In genomic region chr7:85508642-85509429, GRCh38 we compare ENCODE assay signal across 20 cellular contexts.
DNase-seq lines count a peak whose midpoint lies in the region; ATAC-seq, FAIRE-seq and TF ChIP-seq lines count a peak whose summit lies in the region.
"Had no signal": no experiment of that assay in that cellular context is flagged by ENCODE, and none has a peak within 500 bp of the region (broad histone marks: within the 10 kb centered on the region; RNA-seq: fewer than 3 reads in every experiment).

No MANE protein-coding gene starts in this region.

- H3K79me2 ChIP-seq in mammary epithelial cell (ENCODE audit: insufficient read depth, low read length), result no peaks in the 10 kb centered on the region

- H3K4me3 ChIP-seq in mammary epithelial cell (replicated peaks in 1 of 3; ENCODE audit: insufficient read depth in 1 of 3, low read depth in 2 of 3, low read length in 3 of 3), result no peak overlapping the region
- H3K4me3 ChIP-seq in breast epithelium, result no peak overlapping the region
- H3K4me3 ChIP-seq in adipocyte (ENCODE audit: low read length), result no peak overlapping the region
- H3K4me3 ChIP-seq in fibroblast of pulmonary artery (replicated peaks; ENCODE audit: low read depth, low read length), result no peak overlapping the region
- no peak overlapping the region for H3K4me3 ChIP-seq in gastrocnemius medialis
- H3K4me3 ChIP-seq: A549, esophagus muscularis mucosa, prostate gland, suprapubic skin had no signal

- DNase-seq in mammary epithelial cell (peak; percentile 67), breast epithelium (ENCODE audit: low spot score in 2 of 2) (no peak), adipocyte (ENCODE audit: low read depth) (peak; percentile 80), fibroblast of pulmonary artery (ENCODE audit: low read depth) (peak; percentile 57), GM12892 (ENCODE audit: insufficient read length) (no peak), gastrocnemius medialis (no peak), RPMI8226 (no peak)
- no peak for DNase-seq in activated effector memory CD4-positive, alpha-beta T cell treated with Interleukin-2 at 50 U/mL for 16 hours
- DNase-seq: activated CD4-positive, alpha-beta T cell treated with anti-CD3 and anti-CD28 coated beads for 48 hours; Calu3; cortex of kidney; naive B cell; NK-92 treated with Interleukin-12 subunit alpha and Interleukin-12 subunit beta, amount 100 ng/mL, for 24 hours; Right ventricle myocardium superior; T1000 had no signal

- no peaks in the 10 kb centered on the region for H3K9me3 ChIP-seq in mammary epithelial cell (replicated peaks; ENCODE audit: insufficient read depth, low read length)
- peaks cover 0 to 6% of the 10 kb centered on the region in 2 donors for H3K9me3 ChIP-seq in breast epithelium
- H3K9me3 ChIP-seq in adipocyte (ENCODE audit: control insufficient read depth, low read length), result peaks cover 3% of the 10 kb centered on the region
- H3K9me3 ChIP-seq in gastrocnemius medialis, result no peaks in the 10 kb centered on the region
- H3K9me3 ChIP-seq: A549, prostate gland, suprapubic skin had no signal

- no peaks in the 10 kb centered on the region for H3K36me3 ChIP-seq in mammary epithelial cell (ENCODE audit: insufficient read depth, low read length)
- H3K36me3 ChIP-seq in breast epithelium, result no peaks in the 10 kb centered on the region
- no peaks in the 10 kb centered on the region for H3K36me3 ChIP-seq in adipocyte (ENCODE audit: control insufficient read depth, insufficient read depth, low read length, severe bottlenecking)
- no peaks in the 10 kb centered on the region for H3K36me3 ChIP-seq in gastrocnemius medialis
- H3K36me3 ChIP-seq: esophagus muscularis mucosa, prostate gland, suprapubic skin had no signal

- BruUV-seq in mammary epithelial cell (replicated peaks; lab: Mats Ljungman, UMichigan), result no TSS peak

- dilution Hi-C loops in mammary epithelial cell (cut with HindIII; ENCODE audit: low sequenced_read_pairs), result no loop called here

- 35% methylated on average over 5 of the region's 5 CpGs for WGBS in mammary epithelial cell (ENCODE audit: low coverage, missing lambda C conversion rate)

- intact Hi-C loops in mammary epithelial cell (cut with micrococcal nuclease) (no loop called here), breast epithelium (cut with DNase I; ENCODE audit: low total_unique reads) (no loop called here), gastrocnemius medialis (cut with DNase I; ENCODE audit: low total_unique reads) (no loop called here)

- H3K4me1 ChIP-seq in mammary epithelial cell (ENCODE audit: insufficient read depth, low read length) (no peaks in the 10 kb centered on the region), breast epithelium (no peaks in the 10 kb centered on the region), adipocyte (ENCODE audit: control insufficient read depth, insufficient read depth, low read length) (peaks cover 8% of the 10 kb centered on the region), gastrocnemius medialis (no peaks in the 10 kb centered on the region)
- H3K4me1 ChIP-seq: A549, esophagus muscularis mucosa, prostate gland, suprapubic skin had no signal

- no peak for ATAC-seq in gastrocnemius medialis
- ATAC-seq: A549, HepG2 had no signal

- no peaks in the 10 kb centered on the region for H4K20me1 ChIP-seq in mammary epithelial cell (ENCODE audit: insufficient read depth, low read length)

- TF ChIP-seq POLR2A in breast epithelium (IDR thresholded peaks at IDR 0.05) (no peak), GM12892 (IDR thresholded peaks at IDR 0.05; ENCODE audit: low read depth, low read length) (no peak), gastrocnemius medialis (IDR thresholded peaks at IDR 0.05) (no peak)

- H3K4me2 ChIP-seq in mammary epithelial cell (ENCODE audit: insufficient read depth, low read depth, low read length), result no peak overlapping the region
- H3K4me2 ChIP-seq: A549 had no signal

- H3K27ac ChIP-seq in mammary epithelial cell (ENCODE audit: insufficient read depth, low read depth, low read length) (no peak overlapping the region), breast epithelium (no peak overlapping the region), gastrocnemius medialis (no peak overlapping the region)
- H3K27ac ChIP-seq: A549, esophagus muscularis mucosa, prostate gland, suprapubic skin had no signal

- CTCF ChIA-PET in mammary epithelial cell (lab: Charles Lee; ENCODE audit: low non-redundant PET), result no interaction called here

- no peak overlapping the region for H2AFZ ChIP-seq in mammary epithelial cell (ENCODE audit: low read depth, low read length)

- H3K9ac ChIP-seq in mammary epithelial cell (ENCODE audit: insufficient read depth, low read length) (no peak overlapping the region), adipocyte (ENCODE audit: low read length) (no peak overlapping the region)

- no peak for TF ChIP-seq CTCF in mammary epithelial cell (conservative IDR thresholded peaks at IDR 0.05 in 1 of 2, IDR thresholded peaks at IDR 0.05 in 1 of 2; ENCODE audit: extremely low read depth in 1 of 2, insufficient read depth in 1 of 2, low read depth in 1 of 2, low read length in 2 of 2)
- TF ChIP-seq CTCF in breast epithelium (IDR thresholded peaks at IDR 0.05), result no peak
- no peak for TF ChIP-seq CTCF in fibroblast of pulmonary artery (IDR thresholded peaks at IDR 0.05; ENCODE audit: low read length, missing control alignments)
- no peak for TF ChIP-seq CTCF in gastrocnemius medialis (IDR thresholded peaks at IDR 0.05 in 4 of 5, conservative IDR thresholded peaks at IDR 0.05 in 1 of 5)

- H3K27me3 ChIP-seq in mammary epithelial cell (ENCODE audit: insufficient read depth, low read length) (peaks cover 2% of the 10 kb centered on the region), breast epithelium (no peaks in the 10 kb centered on the region), adipocyte (replicated peaks; ENCODE audit: control insufficient read depth, insufficient read depth, low read length) (no peaks in the 10 kb centered on the region), gastrocnemius medialis (no peaks in the 10 kb centered on the region)
- H3K27me3 ChIP-seq: esophagus muscularis mucosa, suprapubic skin had no signal

- FAIRE-seq in GM12892 (lab: Jason Lieb, UNC), result no peak
- FAIRE-seq: A549, HepG2 had no signal

- in situ Hi-C loops in mammary epithelial cell (cut with MboI; ENCODE audit: low sequenced_read_pairs in 2 of 2) (no loop called here), gastrocnemius medialis (cut with MboI; ENCODE audit: low sequenced_read_pairs in 4 of 4) (no loop called here)

Comparison
In these comparisons a context has a peak if more than half of its experiments do, and no peak if none do; other contexts are left out.
1. DNase-seq: peak in mammary epithelial cell (single experiment), adipocyte (single experiment) and fibroblast of pulmonary artery (single experiment); none in breast epithelium (0 of 2), GM12892 (single experiment), gastrocnemius medialis (0 of 2), RPMI8226 (single experiment) and activated effector memory CD4-positive, alpha-beta T cell treated with Interleukin-2 at 50 U/mL for 16 hours (single experiment).